ENCODE assay signal across 9 cellular contexts in the genomic region with DNA sequence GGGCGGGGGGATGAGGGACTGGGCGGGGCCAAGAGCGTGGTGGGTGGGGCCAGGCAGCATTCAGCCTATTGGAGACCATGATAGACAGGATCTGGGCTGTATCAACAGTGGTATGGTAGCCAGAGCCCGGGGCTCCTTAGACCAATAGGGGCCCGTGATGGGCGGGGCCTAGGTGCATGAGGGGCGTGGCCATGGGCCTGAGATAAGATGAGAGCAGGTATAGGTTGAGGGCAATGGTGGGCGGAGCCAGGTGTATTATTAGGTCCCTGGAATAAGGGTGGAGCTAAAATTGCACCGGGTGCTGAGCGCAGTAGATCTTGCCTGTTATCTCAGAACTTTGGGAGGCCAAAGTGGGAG. TPM values are rescaled to one million over a fixed set of nuclear protein-coding genes. Genes with fewer than 3 reads are reported as not detected.
DNase-seq lines count a peak whose midpoint lies in the region; ATAC-seq, FAIRE-seq and TF ChIP-seq lines count a peak whose summit lies in the region.
"Had no signal": no experiment of that assay in that cellular context is flagged by ENCODE, and none has a peak within 500 bp of the region (broad histone marks: within the 10 kb centered on the region; RNA-seq: fewer than 3 reads in every experiment).

No MANE protein-coding gene starts in this region.

- no peak overlapping the region for H3K14ac ChIP-seq in H1 (ENCODE audit: insufficient read length)

- H2BK20ac ChIP-seq in H1 (ENCODE audit: low read length) = no peak overlapping the region

- H3K9me3 ChIP-seq in H1 (ENCODE audit: insufficient read depth in 2 of 2, low read depth in 1 of 2, low read length in 1 of 2) = peaks cover 0 to 5% of the 10 kb centered on the region in 2 experiments; a peak in 1 of 4 replicates
- H3K9me3 ChIP-seq in stomach = no peaks in the 10 kb centered on the region
- H3K9me3 ChIP-seq: gastrocnemius medialis had no signal

- H2BK5ac ChIP-seq in H1 (ENCODE audit: low read depth, low read length) = no peak overlapping the region

- no peaks in the 10 kb centered on the region for H3K79me1 ChIP-seq in H1 (ENCODE audit: low read depth, low read length)

- peaks cover 0 to 2% of the 10 kb centered on the region in 2 experiments for H4K20me1 ChIP-seq in H1 (replicated peaks in 1 of 2; ENCODE audit: control insufficient read depth in 1 of 2, insufficient read depth in 2 of 2, low read length in 2 of 2)

- H2AK5ac ChIP-seq in H1 (ENCODE audit: low read depth, low read length) = no peak overlapping the region

- H3K9ac ChIP-seq in H1 (replicated peaks in 1 of 4; ENCODE audit: extremely low read depth in 1 of 4, low read depth in 3 of 4, low read length in 3 of 4) = no peak overlapping the region

- FAIRE-seq in H1 (lab: Jason Lieb, UNC) = no peak

- peak; percentile 68 to 80 (median 72) for DNase-seq in stimulated activated CD4-positive, alpha-beta T cell treated with anti-CD3 and anti-CD28 coated beads, Interleukin-12 subunit alpha, Interleukin-12 subunit beta, amount 100 ng/mL, for 48 hours (ENCODE audit: low read depth in 2 of 3, low spot score in 1 of 3)
- no peak for DNase-seq in stimulated activated CD4-positive, alpha-beta T cell treated with anti-CD3 and anti-CD28 coated beads, Interleukin-4, amount 100 ng/mL, for 4 hours
- peak in 30 of 34 experiments; percentile 65 to 82 (median 76) for DNase-seq in T-cell
- DNase-seq in H1 (ENCODE audit: low read depth in 1 of 2, low spot score in 2 of 2) = peak in 1 of 2 experiments; percentile 85
- peak; percentile 45 for DNase-seq in stomach
- no peak for DNase-seq in NCI-H510A treated with DMSO at 0.1 percent for 48 hours (lab: John Stamatoyannopoulos, UW)

- WGBS in H1 (ENCODE audit: extremely low coverage in 1 of 2, insufficient coverage in 1 of 2, insufficient read length in 1 of 2, insufficient replicate concordance in 2 of 2, low coverage in 1 of 2, low lambda C conversion rate in 2 of 2, missing lambda C conversion rate in 1 of 2), 2 experiments = 80% methylated on average over 5 of the region's 10 CpGs; no CpG with 5 or more reads in 1 of the 2 experiments
- 53 to 81% (median 70%) methylated on average over 7 to 10 of the region's 10 CpGs for WGBS in stomach, 5 donors

- H3K23ac ChIP-seq in H1 (ENCODE audit: insufficient read length) = no peak overlapping the region

- H3K23me2 ChIP-seq in H1 (ENCODE audit: low read depth, low read length) = peaks cover 6% of the 10 kb centered on the region

- TF ChIP-seq POLR2A in H1 (IDR thresholded peaks at IDR 0.05; ENCODE audit: control extremely low read depth in 1 of 2, low read depth in 2 of 2, low read length in 2 of 2) = no peak
- no peak for TF ChIP-seq POLR2A in stomach (IDR thresholded peaks at IDR 0.05)

- TF ChIP-seq EP300 in H1 (IDR thresholded peaks at IDR 0.05; ENCODE audit: borderline replicate concordance in 1 of 2, low read depth in 2 of 2, low read length in 2 of 2) (no peak), stomach (IDR thresholded peaks at IDR 0.05) (no peak)

- peaks cover 0 to 8% (median 6%) of the 10 kb centered on the region in 4 experiments; a peak in 6 of 7 replicates for H3K4me1 ChIP-seq in H1 (replicated peaks in 1 of 4; ENCODE audit: control insufficient read depth in 3 of 4, insufficient read depth in 4 of 4, low read length in 3 of 4)
- peaks cover 17 to 37% (median 29%) of the 10 kb centered on the region in 4 donors for H3K4me1 ChIP-seq in stomach

- H3K36me3 ChIP-seq in H1 (ENCODE audit: control insufficient read depth in 2 of 4, insufficient read depth in 4 of 4, low read length in 3 of 4) = peaks cover 0 to 14% (median 0%) of the 10 kb centered on the region in 4 experiments; a peak in 1 of 8 replicates
- H3K36me3 ChIP-seq in stomach = peaks cover 0 to 27% (median 0%) of the 10 kb centered on the region in 4 donors

- H3K4me1 Mint-ChIP-seq in T-cell = peaks cover 7 to 18% (median 16%) of the 10 kb centered on the region in 3 donors

- CTCF ChIA-PET in T-cell (lab: Charles Lee) = no interaction called here
- CTCF ChIA-PET in H1 (lab: Charles Lee; ENCODE audit: partially characterized antibody) = interaction anchor here (0.6 to 1.4 kb wide), 3 partner anchors 20 to 35 kb away, joined by 3 to 4 read pairs (median 4); no protein-coding TSS in a partner anchor

- no peak overlapping the region for H3K4me3 Mint-ChIP-seq in T-cell

- intact Hi-C loops in stomach (cut with DNase I; ENCODE audit: low total_unique reads) = loop anchor here (10.0 kb wide), 1 partner anchor 50 kb away; a partner anchor contains a TSS

- no peak overlapping the region for H3K18ac ChIP-seq in H1 (ENCODE audit: extremely low read depth, low read length)

- H3K4me3 ChIP-seq in H1 (ENCODE audit: extremely low read depth in 1 of 4, insufficient read depth in 2 of 4, low read depth in 3 of 4, low read length in 4 of 4) (no peak overlapping the region), stomach (no peak overlapping the region)
- H3K4me3 ChIP-seq: gastrocnemius medialis had no signal

- no peak overlapping the region for H4K5ac ChIP-seq in H1 (ENCODE audit: insufficient read length, low read depth, low read length)

- H2BK15ac ChIP-seq in H1 (ENCODE audit: low read length) = no peak overlapping the region

- H3K4me2 ChIP-seq in H1 (ENCODE audit: insufficient read depth in 1 of 2, low read depth in 2 of 2, low read length in 2 of 2) = no peak overlapping the region

- POLR2A ChIA-PET in T-cell (lab: Charles Lee) (no interaction called here), H1 (lab: Charles Lee; ENCODE audit: partially characterized antibody) (interaction anchor here (1.1 to 16.4 kb wide), 5 partner anchors 12 to 224 kb away, joined by 3 to 509 read pairs (median 4); a partner anchor contains a TSS)

- peaks cover 4% of the 10 kb centered on the region for H3K36me3 Mint-ChIP-seq in T-cell

- no peaks in the 10 kb centered on the region for H3K9me3 Mint-ChIP-seq in T-cell

- no peak overlapping the region for H3K4ac ChIP-seq in H1 (replicated peaks; ENCODE audit: insufficient read length, low read depth, low read length)

- H3K27ac Mint-ChIP-seq in T-cell = no peak overlapping the region

- H3K27me3 ChIP-seq in H1 (replicated peaks in 1 of 4; ENCODE audit: control insufficient read depth in 3 of 4, extremely low read depth in 1 of 4, insufficient read depth in 3 of 4, low read length in 3 of 4) = no peaks in the 10 kb centered on the region
- H3K27me3 ChIP-seq in stomach = peaks cover 0 to 18% (median 0%) of the 10 kb centered on the region in 3 donors
- H3K27me3 ChIP-seq: gastrocnemius medialis had no signal

- no peak overlapping the region for H3K27ac ChIP-seq in H1 (ENCODE audit: low read depth, low read length)
- H3K27ac ChIP-seq in stomach = no peak overlapping the region
- H3K27ac ChIP-seq: gastrocnemius medialis had no signal

- H3K79me2 ChIP-seq in H1 (ENCODE audit: control insufficient read depth in 1 of 2, insufficient read depth in 2 of 2, low read length in 2 of 2) = no peaks in the 10 kb centered on the region

- H2BK12ac ChIP-seq in H1 (ENCODE audit: low read depth, low read length) = no peak overlapping the region

- H2BK120ac ChIP-seq in H1 (replicated peaks; ENCODE audit: low read depth, low read length) = no peak overlapping the region

- ATAC-seq in T-cell (replicated peaks in 1 of 4) (peak in 3 of 4 experiments; percentile 14 to 65 (median 25)), GM21737 (IDR thresholded peaks at IDR 0.05; ENCODE audit: unreplicated experiment) (no peak), HG03135 (IDR thresholded peaks at IDR 0.05; ENCODE audit: unreplicated experiment) (no peak)
- ATAC-seq: gastrocnemius medialis had no signal

- no peak overlapping the region for H4K91ac ChIP-seq in H1 (replicated peaks; ENCODE audit: insufficient read length, low read length)

- no peaks in the 10 kb centered on the region for H3K27me3 Mint-ChIP-seq in T-cell

- no peak overlapping the region for H4K8ac ChIP-seq in H1 (ENCODE audit: extremely low read depth, insufficient read depth, low read length)

- no peak for TF ChIP-seq RAD21 in H1 (IDR thresholded peaks at IDR 0.05 in 1 of 2, conservative IDR thresholded peaks at IDR 0.05 in 1 of 2; ENCODE audit: low read depth in 2 of 2, low read length in 2 of 2)

- H3K56ac ChIP-seq in H1 (replicated peaks; ENCODE audit: insufficient read length, low read depth, low read length) = no peak overlapping the region

- TF ChIP-seq CTCF in H1 (IDR thresholded peaks at IDR 0.05; ENCODE audit: control extremely low read depth in 1 of 3, insufficient read depth in 1 of 3, low read depth in 1 of 3, low read length in 3 of 3) (no peak), stomach (IDR thresholded peaks at IDR 0.05) (no peak)

- H2AFZ ChIP-seq in H1 (ENCODE audit: low read length) = no peak overlapping the region

RNA-seq across cellular contexts. Expression of a gene that starts 5.3 kb away (rescaled TPM):
- total RNA-seq in T-cell = 100 to 1,000 TPM; 166 to 217 (median 178) TPM
- total RNA-seq in H1 (2021; fragmentation: NEBNext Ultra II Directional; extraction: Animal tissue kit (Norgen Biotek cat#: 25700)) = 25.6 and 29.7 TPM in 2 replicates
- 10.4 and 17.4 TPM in 2 replicates for polyA plus RNA-seq in H1 (2011; rRNA removed)
- polyA plus RNA-seq in H1 (2011; cell fraction: cytosol; rRNA removed) = 11.0 TPM
- polyA plus RNA-seq in H1 (2011; cell fraction: nucleus; rRNA removed) = 75.8 TPM
- polyA plus RNA-seq in H1 (2012, experiment 1 of 2) = 24.0 to 35.6 TPM (median 26.9 TPM) in 4 replicates
- polyA plus RNA-seq in H1 (2012, experiment 2 of 2) = 20.8 TPM
- polyA plus RNA-seq in H1 (2013, experiment 1 of 2) = 22.9 TPM
- polyA plus RNA-seq in H1 (2013, experiment 2 of 2) = 19.2 TPM
- 7.3 and 11.6 TPM in 2 replicates for polyA minus RNA-seq in H1 (2011; rRNA and poly(A)+ RNA removed)
- polyA minus RNA-seq in H1 (2011; cell fraction: cytosol; rRNA and poly(A)+ RNA removed) = 17.7 TPM
- polyA minus RNA-seq in H1 (2011; cell fraction: nucleus; rRNA and poly(A)+ RNA removed) = 32.0 TPM
- total RNA-seq in stomach = 100 to 1,000 TPM in 1 of 5 donors, 10 to 100 TPM in 3, 1 to 10 TPM in 1; 5.1 to 144 (median 38.8) TPM
- polyA plus RNA-seq in stomach = 10 to 100 TPM; 14.2 to 31.6 (median 22.0) TPM

RNA-seq across cellular contexts. Expression of a gene that starts 18.8 kb away (rescaled TPM):
- total RNA-seq in T-cell (100 to 1,000 TPM; 239 to 385 (median 314) TPM), stomach (10 to 100 TPM in 4 of 5 donors, 1 to 10 TPM in 1; 7.0 to 98.5 (median 56.4) TPM)
- total RNA-seq in H1 (2021; fragmentation: NEBNext Ultra II Directional; extraction: Animal tissue kit (Norgen Biotek cat#: 25700)) = 522 and 551 TPM in 2 replicates
- polyA plus RNA-seq in H1 (2011; rRNA removed) (189 and 349 TPM in 2 replicates), stomach (10 to 100 TPM; 85.1 to 93.9 (median 91.8) TPM)
- 238 TPM for polyA plus RNA-seq in H1 (2011; cell fraction: cytosol; rRNA removed)
- polyA plus RNA-seq in H1 (2011; cell fraction: nucleus; rRNA removed) = 235 TPM
- polyA plus RNA-seq in H1 (2012, experiment 1 of 2) = 294 to 464 TPM (median 423 TPM) in 4 replicates
- polyA plus RNA-seq in H1 (2012, experiment 2 of 2) = 443 TPM
- polyA plus RNA-seq in H1 (2013, experiment 1 of 2) = 346 TPM
- polyA plus RNA-seq in H1 (2013, experiment 2 of 2) = 345 TPM
- 314 and 396 TPM in 2 replicates for polyA minus RNA-seq in H1 (2011; rRNA and poly(A)+ RNA removed)
- 453 TPM for polyA minus RNA-seq in H1 (2011; cell fraction: cytosol; rRNA and poly(A)+ RNA removed)
- 127 TPM for polyA minus RNA-seq in H1 (2011; cell fraction: nucleus; rRNA and poly(A)+ RNA removed)

RNA-seq across cellular contexts. Expression of a gene that starts 21.7 kb away (rescaled TPM):
- total RNA-seq in T-cell (1,000 to 10,000 TPM in 3 of 5 donors, 100 to 1,000 TPM in 2; 729 to 1,130 (median 1,073) TPM), stomach (100 to 1,000 TPM in 1 of 5 donors, 10 to 100 TPM in 4; 14.3 to 211 (median 22.3) TPM)
- total RNA-seq in H1 (2021; fragmentation: NEBNext Ultra II Directional; extraction: Animal tissue kit (Norgen Biotek cat#: 25700)) = 41.8 and 43.6 TPM in 2 replicates
- polyA plus RNA-seq in H1 (2011; rRNA removed) (31.4 and 40.2 TPM in 2 replicates), stomach (10 to 100 TPM; 12.2 to 15.4 (median 14.0) TPM)
- 36.8 TPM for polyA plus RNA-seq in H1 (2011; cell fraction: cytosol; rRNA removed)
- 67.4 TPM for polyA plus RNA-seq in H1 (2011; cell fraction: nucleus; rRNA removed)
- 26.5 to 43.1 TPM (median 35.3 TPM) in 4 replicates for polyA plus RNA-seq in H1 (2012, experiment 1 of 2)
- 29.2 TPM for polyA plus RNA-seq in H1 (2012, experiment 2 of 2)
- polyA plus RNA-seq in H1 (2013, experiment 1 of 2) = 16.7 TPM
- polyA plus RNA-seq in H1 (2013, experiment 2 of 2) = 16.2 TPM
- polyA minus RNA-seq in H1 (2011; rRNA and poly(A)+ RNA removed) = 13.6 and 19.9 TPM in 2 replicates
- 28.4 TPM for polyA minus RNA-seq in H1 (2011; cell fraction: cytosol; rRNA and poly(A)+ RNA removed)
- 25.1 TPM for polyA minus RNA-seq in H1 (2011; cell fraction: nucleus; rRNA and poly(A)+ RNA removed)

RNA-seq across cellular contexts. Expression of a gene that starts 23.9 kb away (rescaled TPM):
- total RNA-seq in T-cell (not detected), stomach (not detected)
- not detected in 2 replicates for total RNA-seq in H1 (2021; fragmentation: NEBNext Ultra II Directional; extraction: Animal tissue kit (Norgen Biotek cat#: 25700))
- polyA plus RNA-seq in H1 (2011; rRNA removed) (not detected in 2 replicates), stomach (not detected)
- not detected for polyA plus RNA-seq in H1 (2011; cell fraction: cytosol; rRNA removed)
- polyA plus RNA-seq in H1 (2011; cell fraction: nucleus; rRNA removed) = not detected
- not detected in 4 replicates for polyA plus RNA-seq in H1 (2012, experiment 1 of 2)
- not detected for polyA plus RNA-seq in H1 (2012, experiment 2 of 2)
- not detected for polyA plus RNA-seq in H1 (2013, experiment 1 of 2)
- polyA plus RNA-seq in H1 (2013, experiment 2 of 2) = not detected
- under 0.01 TPM in 1 of 2 replicates, not detected in the other for polyA minus RNA-seq in H1 (2011; rRNA and poly(A)+ RNA removed)
- polyA minus RNA-seq in H1 (2011; cell fraction: cytosol; rRNA and poly(A)+ RNA removed) = not detected
- polyA minus RNA-seq in H1 (2011; cell fraction: nucleus; rRNA and poly(A)+ RNA removed) = not detected
- total RNA-seq: gastrocnemius medialis had no signal

RNA-seq across cellular contexts. Expression of a gene that starts 24.3 kb away (rescaled TPM):
- total RNA-seq in T-cell (100 to 1,000 TPM; 319 to 423 (median 372) TPM), stomach (100 to 1,000 TPM in 4 of 5 donors, 10 to 100 TPM in 1; 59.7 to 536 (median 338) TPM)
- total RNA-seq in H1 (2021; fragmentation: NEBNext Ultra II Directional; extraction: Animal tissue kit (Norgen Biotek cat#: 25700)) = 140 and 142 TPM in 2 replicates
- polyA plus RNA-seq in H1 (2011; rRNA removed) (243 and 343 TPM in 2 replicates), stomach (100 to 1,000 TPM in 1 of 3 donors, 10 to 100 TPM in 2; 60.5 to 199 (median 89.2) TPM)
- 180 TPM for polyA plus RNA-seq in H1 (2011; cell fraction: cytosol; rRNA removed)
- 1,170 TPM for polyA plus RNA-seq in H1 (2011; cell fraction: nucleus; rRNA removed)
- polyA plus RNA-seq in H1 (2012, experiment 1 of 2) = 46.9 to 137 TPM (median 125 TPM) in 4 replicates
- 87.4 TPM for polyA plus RNA-seq in H1 (2012, experiment 2 of 2)
- 171 TPM for polyA plus RNA-seq in H1 (2013, experiment 1 of 2)
- polyA plus RNA-seq in H1 (2013, experiment 2 of 2) = 163 TPM
- 45.5 and 54.1 TPM in 2 replicates for polyA minus RNA-seq in H1 (2011; rRNA and poly(A)+ RNA removed)
- 55.7 TPM for polyA minus RNA-seq in H1 (2011; cell fraction: cytosol; rRNA and poly(A)+ RNA removed)
- 124 TPM for polyA minus RNA-seq in H1 (2011; cell fraction: nucleus; rRNA and poly(A)+ RNA removed)

Comparison
In these comparisons a context has a peak if more than half of its experiments do, and no peak if none do; other contexts are left out.
1. DNase-seq: peak in stimulated activated CD4-positive, alpha-beta T cell treated with anti-CD3 and anti-CD28 coated beads, Interleukin-12 subunit alpha, Interleukin-12 subunit beta, amount 100 ng/mL, for 48 hours (3 of 3), T-cell (30 of 34) and stomach (single experiment); none in stimulated activated CD4-positive, alpha-beta T cell treated with anti-CD3 and anti-CD28 coated beads, Interleukin-4, amount 100 ng/mL, for 4 hours (0 of 2) and NCI-H510A treated with DMSO at 0.1 percent for 48 hours (single experiment).
2. ATAC-seq: peak in T-cell (3 of 4); none in GM21737 (single experiment) and HG03135 (single experiment).